In the genomic region with DNA sequence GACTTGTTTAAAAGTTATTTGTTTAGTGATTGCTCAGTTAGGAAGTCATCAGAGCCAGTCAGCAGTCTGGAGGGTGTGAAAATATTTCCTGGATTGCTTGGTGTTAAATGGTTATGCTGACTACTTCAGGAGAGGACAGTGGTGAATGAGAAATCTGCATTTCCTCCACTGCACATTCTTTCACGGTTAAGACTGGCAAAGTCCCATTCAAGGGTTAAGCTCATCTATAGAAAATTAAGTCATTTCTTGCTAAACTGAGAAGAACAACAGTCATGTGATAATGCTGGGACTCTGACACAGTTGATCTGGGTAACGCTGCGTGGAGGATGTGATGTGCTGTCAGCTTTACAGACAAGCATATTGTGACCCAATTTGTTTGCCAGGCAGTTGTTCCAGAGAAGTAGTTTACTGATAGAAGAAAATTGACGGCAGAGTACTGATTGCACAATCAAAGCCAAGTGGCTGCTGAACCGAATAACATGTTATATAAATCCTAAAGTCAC, we compare ENCODE assay signal across 10 cellular contexts.
A peak's percentile ranks its signal among the peaks of the same experiment; 100 is the strongest.
DNase-seq lines count a peak whose midpoint lies in the region; ATAC-seq, FAIRE-seq and TF ChIP-seq lines count a peak whose summit lies in the region.
"Had no signal": no experiment of that assay in that cellular context is flagged by ENCODE, and none has a peak within 500 bp of the region (broad histone marks: within the 10 kb centered on the region; RNA-seq: fewer than 3 reads in every experiment).

No MANE protein-coding gene starts in this region.

- no peaks in the 10 kb centered on the region for H4K20me1 ChIP-seq in GM23248 (ENCODE audit: insufficient read depth)
- H4K20me1 ChIP-seq in astrocyte (ENCODE audit: insufficient read depth, low read length): no peaks in the 10 kb centered on the region

- no peaks in the 10 kb centered on the region for H3K9me3 Mint-ChIP-seq in astrocyte (ENCODE audit: unreplicated experiment)
- H3K9me3 Mint-ChIP-seq: activated CD4-positive, alpha-beta T cell treated with anti-CD3 and anti-CD28 coated beads, Interleukin-2, amount 10 ng/mL, durations not matched to agents 24 days and 14 days had no signal

- H3K9me2 ChIP-seq in GM23248 (ENCODE audit: insufficient read depth): no peaks in the 10 kb centered on the region

- H3K9ac ChIP-seq in GM23248 (peak overlapping the region; percentile 20; the same call in 1 of the 2 replicates), astrocyte (ENCODE audit: low read length) (no peak overlapping the region)

- H2AFZ ChIP-seq in GM23248 (peak overlapping the region; percentile 60), astrocyte (ENCODE audit: low read depth, low read length) (no peak overlapping the region)

- peak overlapping the region; percentile 65 for H3K4me2 ChIP-seq in GM23248 (ENCODE audit: unreplicated experiment)
- H3K4me2 ChIP-seq in astrocyte (ENCODE audit: low read length): peak overlapping the region; percentile 33

- no peaks in the 10 kb centered on the region for H3K36me3 Mint-ChIP-seq in astrocyte (ENCODE audit: low read depth, unreplicated experiment)

- H3K4me3 ChIP-seq in GM23248: 0 out of 2 replicates have a peak overlapping the region, but pooled peaks have one; percentile 18
- H3K4me3 ChIP-seq in astrocyte (ENCODE audit: insufficient read depth, low read depth, low read length): no peak overlapping the region

- peaks cover 36% of the 10 kb centered on the region for H3F3A ChIP-seq in GM23248 (ENCODE audit: insufficient read depth)

- H3K4me1 ChIP-seq in GM23248 (ENCODE audit: insufficient read depth): peaks cover 17% of the 10 kb centered on the region
- no peaks in the 10 kb centered on the region for H3K4me1 ChIP-seq in astrocyte (ENCODE audit: insufficient read depth, low read length)

- H3K79me2 ChIP-seq in GM23248 (ENCODE audit: insufficient read depth) (no peaks in the 10 kb centered on the region), astrocyte (ENCODE audit: insufficient read depth, low read length) (no peaks in the 10 kb centered on the region)

- DNase-seq in GM23248 (peak; percentile 57), astrocyte (ENCODE audit: low read depth) (peak; percentile 38), Right ventricle myocardium superior (no peak), sciatic nerve (ENCODE audit: low spot score) (no peak), activated gamma-delta T cell treated with Interleukin-2 at 50 U/mL for 16 hours (no peak), GM10248 (ENCODE audit: extremely low spot score) (no peak), DMS 273 treated with DMSO at 0.1 percent for 48 hours (lab: John Stamatoyannopoulos, UW) (no peak)
- DNase-seq: activated CD4-positive, alpha-beta T cell treated with anti-CD3 and anti-CD28 coated beads, Interleukin-2, amount 10 ng/mL, durations not matched to agents 24 days and 14 days; NCI-H774 had no signal

- H3K9me3 ChIP-seq in GM23248 (ENCODE audit: low read depth) (no peaks in the 10 kb centered on the region), astrocyte (ENCODE audit: insufficient read depth, low read depth, low read length) (no peaks in the 10 kb centered on the region)

- 1 to 3% methylated on average over 5 of the region's 5 CpGs for WGBS in GM23248 (ENCODE audit: low coverage in 1 of 2, low lambda C conversion rate in 2 of 2, missing lambda C conversion rate in 2 of 2), 2 experiments

- H3K27ac ChIP-seq in GM23248: peak overlapping the region; percentile 11; the same call in 1 of the 2 replicates
- no peak overlapping the region for H3K27ac ChIP-seq in astrocyte (ENCODE audit: low read depth, low read length)

- in situ Hi-C loops in GM23248 (cut with MboI): no loop called here

- peak; percentile 84 for ATAC-seq in Right ventricle myocardium superior (ENCODE audit: poor library complexity)
- peak; percentile 82 for ATAC-seq in sciatic nerve
- ATAC-seq in GM18907 (IDR thresholded peaks at IDR 0.05; ENCODE audit: unreplicated experiment): no peak

- H3K4me1 Mint-ChIP-seq in astrocyte (ENCODE audit: low read depth, unreplicated experiment): peaks cover 14% of the 10 kb centered on the region

- H3K27me3 ChIP-seq in GM23248 (replicated peaks; ENCODE audit: insufficient read depth) (no peaks in the 10 kb centered on the region), astrocyte (ENCODE audit: insufficient read depth, low read length) (no peaks in the 10 kb centered on the region)

- TF ChIP-seq CTCF in astrocyte (IDR thresholded peaks at IDR 0.05; ENCODE audit: insufficient read depth, low read depth, low read length) (no peak), GM10248 (IDR thresholded peaks at IDR 0.05; ENCODE audit: control extremely low read depth, extremely low read depth, low read depth, missing control alignments) (no peak)

- peak overlapping the region; percentile 48 for H3K27ac Mint-ChIP-seq in astrocyte (ENCODE audit: unreplicated experiment)
- H3K27ac Mint-ChIP-seq: activated CD4-positive, alpha-beta T cell treated with anti-CD3 and anti-CD28 coated beads, Interleukin-2, amount 10 ng/mL, durations not matched to agents 24 days and 14 days had no signal

- H3K36me3 ChIP-seq in GM23248 (ENCODE audit: low read depth): no peaks in the 10 kb centered on the region; the same call in 1 of the 2 replicates
- H3K36me3 ChIP-seq in astrocyte (ENCODE audit: insufficient read depth, low read length): no peaks in the 10 kb centered on the region

- CTCF ChIA-PET in GM10248 (lab: Yijun Ruan, JAX): interaction anchor here (1.3 kb wide), 1 partner anchor 151 kb away, joined by 3 read pairs; no protein-coding TSS in a partner anchor

- no peak for FAIRE-seq in astrocyte (lab: Jason Lieb, UNC)

- no peaks in the 10 kb centered on the region for H3K27me3 Mint-ChIP-seq in astrocyte (ENCODE audit: low read depth, unreplicated experiment)
- H3K27me3 Mint-ChIP-seq: activated CD4-positive, alpha-beta T cell treated with anti-CD3 and anti-CD28 coated beads, Interleukin-2, amount 10 ng/mL, durations not matched to agents 24 days and 14 days had no signal

- POLR2A ChIA-PET in GM10248 (lab: Yijun Ruan, JAX): no interaction called here

- intact Hi-C loops in Right ventricle myocardium superior (cut with DNase I) (no loop called here), sciatic nerve (cut with DNase I) (no loop called here)

- no peak overlapping the region for H3K4me3 Mint-ChIP-seq in astrocyte (ENCODE audit: unreplicated experiment)
- H3K4me3 Mint-ChIP-seq: activated CD4-positive, alpha-beta T cell treated with anti-CD3 and anti-CD28 coated beads, Interleukin-2, amount 10 ng/mL, durations not matched to agents 24 days and 14 days had no signal

Comparison
In these comparisons a context has a peak if more than half of its experiments do, and no peak if none do; other contexts are left out.
1. DNase-seq: peak in GM23248 (single experiment) and astrocyte (single experiment); none in Right ventricle myocardium superior (single experiment), sciatic nerve (single experiment), activated gamma-delta T cell treated with Interleukin-2 at 50 U/mL for 16 hours (single experiment), GM10248 (single experiment) and DMS 273 treated with DMSO at 0.1 percent for 48 hours (single experiment).